ENCODE assay signal across 8 cellular contexts in genomic region chr9:114384836-114385411, GRCh38. TPM values are rescaled to one million over a fixed set of nuclear protein-coding genes. Genes with fewer than 3 reads are reported as not detected.
DNase-seq lines count a peak whose midpoint lies in the region; ATAC-seq and TF ChIP-seq lines count a peak whose summit lies in the region.

No MANE protein-coding gene starts in this region.

- H3K9me3 ChIP-seq in lower lobe of right lung = no peaks in the 10 kb centered on the region
- H3K9me3 ChIP-seq in tibial artery = no peaks in the 10 kb centered on the region

- no peak for TF ChIP-seq CTCF in lower lobe of right lung (IDR thresholded peaks at IDR 0.05)
- no peak for TF ChIP-seq CTCF in tibial artery (IDR thresholded peaks at IDR 0.05)

- DNase-seq in activated T-cell treated with anti-CD3 and anti-CD28 coated beads, Interleukin-2, amount 50 U/mL, for 72 hours = no peak
- DNase-seq in activated T-cell treated with anti-CD3 and anti-CD28 coated beads, Interleukin-2, amount 50 U/mL, for 1 hour = no peak
- DNase-seq in activated T-helper 1 cell treated with anti-CD3 and anti-CD28 coated beads, Interleukin-12 subunit alpha, Interleukin-12 subunit beta, Interleukin-2, Interleukin-4 antibody, amounts not matched to agents 30 ng/mL and 10 ng/mL and 1 ng/mL, durations not matched to agents 14 hours and 24 hours and 36 hours (ENCODE audit: low spot score) = no peak
- DNase-seq in lower lobe of right lung (no peak), tibial artery (no peak), NCI-H526 (lab: John Stamatoyannopoulos, UW) (no peak), DMS 273 (lab: John Stamatoyannopoulos, UW; ENCODE audit: unreplicated experiment) (no peak)

- H3K27ac Mint-ChIP-seq in activated T-cell treated with anti-CD3 and anti-CD28 coated beads, Interleukin-2, amount 50 U/mL, for 72 hours = peak overlapping the region; percentile 96
- H3K27ac Mint-ChIP-seq in activated T-helper 1 cell treated with anti-CD3 and anti-CD28 coated beads, Interleukin-12 subunit alpha, Interleukin-12 subunit beta, Interleukin-2, Interleukin-4 antibody, amounts not matched to agents 30 ng/mL and 10 ng/mL and 1 ng/mL, durations not matched to agents 14 hours and 24 hours and 36 hours = peak overlapping the region; percentile 93

- peaks cover 38 to 50% of the 10 kb centered on the region in 2 donors for H3K36me3 Mint-ChIP-seq in activated T-cell treated with anti-CD3 and anti-CD28 coated beads, Interleukin-2, amount 50 U/mL, for 72 hours (ENCODE audit: insufficient read depth in 2 of 2)
- H3K36me3 Mint-ChIP-seq in activated T-helper 1 cell treated with anti-CD3 and anti-CD28 coated beads, Interleukin-12 subunit alpha, Interleukin-12 subunit beta, Interleukin-2, Interleukin-4 antibody, amounts not matched to agents 30 ng/mL and 10 ng/mL and 1 ng/mL, durations not matched to agents 14 hours and 24 hours and 36 hours (ENCODE audit: low read depth) = peaks cover 51% of the 10 kb centered on the region

- ATAC-seq in activated T-cell treated with anti-CD3 and anti-CD28 coated beads, Interleukin-2, amount 50 U/mL, for 72 hours (replicated peaks in 1 of 2) = no peak
- ATAC-seq in lower lobe of right lung = no peak
- ATAC-seq in HG03159 (IDR thresholded peaks at IDR 0.05; ENCODE audit: unreplicated experiment) = no peak

- H3K4me1 ChIP-seq in lower lobe of right lung (peaks cover 82% of the 10 kb centered on the region), tibial artery (peaks cover 6 to 76% (median 64%) of the 10 kb centered on the region in 4 donors)

- H3K4me1 Mint-ChIP-seq in activated T-cell treated with anti-CD3 and anti-CD28 coated beads, Interleukin-2, amount 50 U/mL, for 72 hours (ENCODE audit: low read depth) = peaks cover 84% of the 10 kb centered on the region
- peaks cover 67% of the 10 kb centered on the region for H3K4me1 Mint-ChIP-seq in activated T-helper 1 cell treated with anti-CD3 and anti-CD28 coated beads, Interleukin-12 subunit alpha, Interleukin-12 subunit beta, Interleukin-2, Interleukin-4 antibody, amounts not matched to agents 30 ng/mL and 10 ng/mL and 1 ng/mL, durations not matched to agents 14 hours and 24 hours and 36 hours (ENCODE audit: low read depth)

- peak overlapping the region; percentile 99 to 100 for H3K4me3 Mint-ChIP-seq in activated T-cell treated with anti-CD3 and anti-CD28 coated beads, Interleukin-2, amount 50 U/mL, for 72 hours
- peak overlapping the region; percentile 90 for H3K4me3 Mint-ChIP-seq in activated T-helper 1 cell treated with anti-CD3 and anti-CD28 coated beads, Interleukin-12 subunit alpha, Interleukin-12 subunit beta, Interleukin-2, Interleukin-4 antibody, amounts not matched to agents 30 ng/mL and 10 ng/mL and 1 ng/mL, durations not matched to agents 14 hours and 24 hours and 36 hours

- no peaks in the 10 kb centered on the region for H3K27me3 ChIP-seq in lower lobe of right lung (ENCODE audit: low read depth)
- H3K27me3 ChIP-seq in tibial artery = no peaks in the 10 kb centered on the region

- intact Hi-C loops in activated T-helper 1 cell treated with anti-CD3 and anti-CD28 coated beads, Interleukin-12 subunit alpha, Interleukin-12 subunit beta, Interleukin-2, Interleukin-4 antibody, amounts not matched to agents 30 ng/mL and 10 ng/mL and 1 ng/mL, durations not matched to agents 14 hours and 24 hours and 36 hours (cut with micrococcal nuclease) = loop anchor here (1.0 to 10.0 kb wide), 13 partner anchors 12 to 1110 kb away; partner anchors contain the start of genes ATP6V1G1, C9orf43, CDC26 and KIF12
- intact Hi-C loops in lower lobe of right lung (cut with DNase I) = no loop called here
- intact Hi-C loops in tibial artery (cut with DNase I; ENCODE audit: low total_unique reads) = no loop called here

- no peaks in the 10 kb centered on the region for H3K9me3 Mint-ChIP-seq in activated T-cell treated with anti-CD3 and anti-CD28 coated beads, Interleukin-2, amount 50 U/mL, for 72 hours
- H3K9me3 Mint-ChIP-seq in activated T-helper 1 cell treated with anti-CD3 and anti-CD28 coated beads, Interleukin-12 subunit alpha, Interleukin-12 subunit beta, Interleukin-2, Interleukin-4 antibody, amounts not matched to agents 30 ng/mL and 10 ng/mL and 1 ng/mL, durations not matched to agents 14 hours and 24 hours and 36 hours = no peaks in the 10 kb centered on the region

- H3K27ac ChIP-seq in lower lobe of right lung (peak overlapping the region; percentile 92), tibial artery (peak overlapping the region; percentile 94 to 96)

- H3K27me3 Mint-ChIP-seq in activated T-cell treated with anti-CD3 and anti-CD28 coated beads, Interleukin-2, amount 50 U/mL, for 72 hours (ENCODE audit: low read depth) = no peaks in the 10 kb centered on the region
- H3K27me3 Mint-ChIP-seq in activated T-helper 1 cell treated with anti-CD3 and anti-CD28 coated beads, Interleukin-12 subunit alpha, Interleukin-12 subunit beta, Interleukin-2, Interleukin-4 antibody, amounts not matched to agents 30 ng/mL and 10 ng/mL and 1 ng/mL, durations not matched to agents 14 hours and 24 hours and 36 hours (ENCODE audit: insufficient read depth) = no peaks in the 10 kb centered on the region

- peaks cover 24% of the 10 kb centered on the region for H3K36me3 ChIP-seq in lower lobe of right lung
- peaks cover 0 to 11% (median 8%) of the 10 kb centered on the region in 3 donors for H3K36me3 ChIP-seq in tibial artery

- H3K4me3 ChIP-seq in lower lobe of right lung (peak overlapping the region; percentile 77), tibial artery (peak overlapping the region; percentile 65 to 76)

RNA-seq across cellular contexts. Expression of gene AKNA, which starts 2.9 kb away (rescaled TPM):
- total RNA-seq in activated T-cell treated with anti-CD3 and anti-CD28 coated beads, Interleukin-2, amount 50 U/mL, for 72 hours = 100 to 1,000 TPM; 204 to 246 TPM
- 178 and 182 TPM in 2 replicates for total RNA-seq in activated T-helper 1 cell treated with anti-CD3 and anti-CD28 coated beads, Interleukin-12 subunit alpha, Interleukin-12 subunit beta, Interleukin-2, Interleukin-4 antibody, amounts not matched to agents 30 ng/mL and 10 ng/mL and 1 ng/mL, durations not matched to agents 14 hours and 24 hours and 36 hours
- total RNA-seq in lower lobe of right lung = 66.9 TPM

RNA-seq across cellular contexts. Expression of gene ORM2, which starts 55.3 kb away (rescaled TPM):
- not detected for total RNA-seq in activated T-cell treated with anti-CD3 and anti-CD28 coated beads, Interleukin-2, amount 50 U/mL, for 72 hours
- total RNA-seq in activated T-helper 1 cell treated with anti-CD3 and anti-CD28 coated beads, Interleukin-12 subunit alpha, Interleukin-12 subunit beta, Interleukin-2, Interleukin-4 antibody, amounts not matched to agents 30 ng/mL and 10 ng/mL and 1 ng/mL, durations not matched to agents 14 hours and 24 hours and 36 hours = not detected in 2 replicates
- total RNA-seq in lower lobe of right lung = 3.1 TPM
